1 cellular context compared by ENCODE assay signal in genomic region chr12:120690083-120690450, GRCh38.
TF ChIP-seq lines count a peak whose summit lies in the region.

No MANE protein-coding gene starts in this region.

TF ChIP-seq in GM12878, 131 proteins besides CTCF, POLR2A, EP300 and RAD21:
- TF ChIP-seq, protein P1, sequence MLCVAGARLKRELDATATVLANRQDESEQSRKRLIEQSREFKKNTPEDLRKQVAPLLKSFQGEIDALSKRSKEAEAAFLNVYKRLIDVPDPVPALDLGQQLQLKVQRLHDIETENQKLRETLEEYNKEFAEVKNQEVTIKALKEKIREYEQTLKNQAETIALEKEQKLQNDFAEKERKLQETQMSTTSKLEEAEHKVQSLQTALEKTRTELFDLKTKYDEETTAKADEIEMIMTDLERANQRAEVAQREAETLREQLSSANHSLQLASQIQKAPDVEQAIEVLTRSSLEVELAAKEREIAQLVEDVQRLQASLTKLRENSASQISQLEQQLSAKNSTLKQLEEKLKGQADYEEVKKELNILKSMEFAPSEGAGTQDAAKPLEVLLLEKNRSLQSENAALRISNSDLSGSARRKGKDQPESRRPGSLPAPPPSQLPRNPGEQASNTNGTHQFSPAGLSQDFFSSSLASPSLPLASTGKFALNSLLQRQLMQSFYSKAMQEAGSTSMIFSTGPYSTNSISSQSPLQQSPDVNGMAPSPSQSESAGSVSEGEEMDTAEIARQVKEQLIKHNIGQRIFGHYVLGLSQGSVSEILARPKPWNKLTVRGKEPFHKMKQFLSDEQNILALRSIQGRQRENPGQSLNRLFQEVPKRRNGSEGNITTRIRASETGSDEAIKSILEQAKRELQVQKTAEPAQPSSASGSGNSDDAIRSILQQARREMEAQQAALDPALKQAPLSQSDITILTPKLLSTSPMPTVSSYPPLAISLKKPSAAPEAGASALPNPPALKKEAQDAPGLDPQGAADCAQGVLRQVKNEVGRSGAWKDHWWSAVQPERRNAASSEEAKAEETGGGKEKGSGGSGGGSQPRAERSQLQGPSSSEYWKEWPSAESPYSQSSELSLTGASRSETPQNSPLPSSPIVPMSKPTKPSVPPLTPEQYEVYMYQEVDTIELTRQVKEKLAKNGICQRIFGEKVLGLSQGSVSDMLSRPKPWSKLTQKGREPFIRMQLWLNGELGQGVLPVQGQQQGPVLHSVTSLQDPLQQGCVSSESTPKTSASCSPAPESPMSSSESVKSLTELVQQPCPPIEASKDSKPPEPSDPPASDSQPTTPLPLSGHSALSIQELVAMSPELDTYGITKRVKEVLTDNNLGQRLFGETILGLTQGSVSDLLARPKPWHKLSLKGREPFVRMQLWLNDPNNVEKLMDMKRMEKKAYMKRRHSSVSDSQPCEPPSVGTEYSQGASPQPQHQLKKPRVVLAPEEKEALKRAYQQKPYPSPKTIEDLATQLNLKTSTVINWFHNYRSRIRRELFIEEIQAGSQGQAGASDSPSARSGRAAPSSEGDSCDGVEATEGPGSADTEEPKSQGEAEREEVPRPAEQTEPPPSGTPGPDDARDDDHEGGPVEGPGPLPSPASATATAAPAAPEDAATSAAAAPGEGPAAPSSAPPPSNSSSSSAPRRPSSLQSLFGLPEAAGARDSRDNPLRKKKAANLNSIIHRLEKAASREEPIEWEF (IDR thresholded peaks at IDR 0.05; ENCODE audit: insufficient replicate concordance, low read depth, low read length): no peak
